In genomic region chr7:234041-234711, GRCh38 we compare ENCODE assay signal across 15 cellular contexts. TPM values are rescaled to one million over a fixed set of nuclear protein-coding genes. Genes with fewer than 3 reads are reported as not detected.
DNase-seq lines count a peak whose midpoint lies in the region; ATAC-seq, FAIRE-seq and TF ChIP-seq lines count a peak whose summit lies in the region.
"Had no signal": no experiment of that assay in that cellular context is flagged by ENCODE, and none has a peak within 500 bp of the region (broad histone marks: within the 10 kb centered on the region; RNA-seq: fewer than 3 reads in every experiment).

No MANE protein-coding gene starts in this region.

- H3K9me3 ChIP-seq in BLaER1 treated with 17β-estradiol and CSF1 and Interleukin-3, amounts not matched to agents 10 nM and 100 nM (replicated peaks in 1 of 11): peaks cover 0 to 23% (median 10%) of the 10 kb centered on the region in 11 experiments; a peak in 13 of 22 replicates
- H3K9me3 ChIP-seq in kidney (ENCODE audit: control insufficient read depth in 1 of 2, low read length in 2 of 2) (no peaks in the 10 kb centered on the region), skeletal muscle satellite cell (replicated peaks; ENCODE audit: low read length) (no peaks in the 10 kb centered on the region)
- no peaks in the 10 kb centered on the region for H3K9me3 ChIP-seq in CD4-positive, alpha-beta memory T cell (ENCODE audit: control insufficient read depth in 1 of 2, low read length in 2 of 2)

- peaks cover 0 to 3% (median 0%) of the 10 kb centered on the region in 4 donors for H3K4me1 Mint-ChIP-seq in CD4-positive, alpha-beta memory T cell

- no peak for ATAC-seq in HG02981 (IDR thresholded peaks at IDR 0.05; ENCODE audit: unreplicated experiment)
- no peak for ATAC-seq in HG03159 (IDR thresholded peaks at IDR 0.05; ENCODE audit: unreplicated experiment)
- ATAC-seq in GM21619 (IDR thresholded peaks at IDR 0.05; ENCODE audit: unreplicated experiment): no peak

- H3K27ac Mint-ChIP-seq in CD4-positive, alpha-beta memory T cell: no peak overlapping the region

- H3K4me1 ChIP-seq in BLaER1 treated with 17β-estradiol and CSF1 and Interleukin-3, amounts not matched to agents 10 nM and 100 nM: peaks cover 19 to 52% (median 50%) of the 10 kb centered on the region in 10 experiments
- H3K4me1 ChIP-seq in kidney (ENCODE audit: control insufficient read depth in 1 of 2, insufficient read depth in 1 of 2, low read depth in 1 of 2, low read length in 2 of 2) (peaks cover 31 to 43% of the 10 kb centered on the region in 2 donors), skeletal muscle satellite cell (ENCODE audit: control insufficient read depth, insufficient read depth, low read length) (peaks cover 48% of the 10 kb centered on the region)
- H3K4me1 ChIP-seq in CD4-positive, alpha-beta memory T cell (ENCODE audit: insufficient read depth, low read length): no peaks in the 10 kb centered on the region

- peaks cover 2 to 3% of the 10 kb centered on the region in 2 donors for H3K27me3 Mint-ChIP-seq in CD4-positive, alpha-beta memory T cell

- CTCF ChIA-PET in CD4-positive, alpha-beta memory T cell (lab: Charles Lee; ENCODE audit: partially characterized antibody): no interaction called here

- intact Hi-C loops in kidney (cut with DNase I): no loop called here
- intact Hi-C loops in CD4-positive, alpha-beta memory T cell (cut with micrococcal nuclease): no loop called here

- peaks cover 7 to 78% (median 31%) of the 10 kb centered on the region in 11 experiments for H3K36me3 ChIP-seq in BLaER1 treated with 17β-estradiol and CSF1 and Interleukin-3, amounts not matched to agents 10 nM and 100 nM
- H3K36me3 ChIP-seq in kidney (ENCODE audit: control insufficient read depth in 1 of 2, insufficient read depth in 2 of 2, low read length in 2 of 2) (peaks cover 3 to 6% of the 10 kb centered on the region in 2 donors), skeletal muscle satellite cell (ENCODE audit: insufficient read depth, low read length) (peaks cover 10% of the 10 kb centered on the region)
- H3K36me3 ChIP-seq in CD4-positive, alpha-beta memory T cell (ENCODE audit: insufficient read depth, low read length): no peaks in the 10 kb centered on the region

- H3K36me3 Mint-ChIP-seq in CD4-positive, alpha-beta memory T cell: no peaks in the 10 kb centered on the region

- no peak for TF ChIP-seq CTCF in kidney (IDR thresholded peaks at IDR 0.05; ENCODE audit: borderline replicate concordance, extremely low read depth, insufficient read depth)

- FAIRE-seq in kidney (lab: Jason Lieb, UNC): no peak

- H3K4me3 Mint-ChIP-seq in CD4-positive, alpha-beta memory T cell: no peak overlapping the region

- peaks cover 35 to 85% (median 75%) of the 10 kb centered on the region in 11 experiments; a peak in 21 of 22 replicates for H4K20me1 ChIP-seq in BLaER1 treated with 17β-estradiol and CSF1 and Interleukin-3, amounts not matched to agents 10 nM and 100 nM

- H3K27ac ChIP-seq in BLaER1 treated with 17β-estradiol and CSF1 and Interleukin-3, amounts not matched to agents 10 nM and 100 nM: peak overlapping the region in 1 of 11 experiments; percentile 45; a peak in 2 of 22 replicates
- H3K27ac ChIP-seq in kidney (ENCODE audit: low read depth in 2 of 2, low read length in 2 of 2): peak overlapping the region; percentile 86 to 94
- H3K27ac ChIP-seq in CD4-positive, alpha-beta memory T cell (ENCODE audit: low read depth, low read length): no peak overlapping the region

- peak; percentile 55 for DNase-seq in brain pericyte (ENCODE audit: low read depth, low spot score)
- DNase-seq in kidney: no peak
- DNase-seq in CD4-positive, alpha-beta memory T cell: no peak
- DNase-seq: activated CD8-positive, alpha-beta memory T cell treated with anti-CD3 and anti-CD28 coated beads, Interleukin-2, amount 50 U/mL, for 4 hours; hypothalamus; Kasumi-1; NCI-H510A treated with DMSO at 0.1 percent for 48 hours; nucleus accumbens had no signal

- peak overlapping the region in 4 of 11 experiments; percentile 4 to 41 (median 19); a peak in 3 of 22 replicates for H3K9ac ChIP-seq in BLaER1 treated with 17β-estradiol and CSF1 and Interleukin-3, amounts not matched to agents 10 nM and 100 nM
- peak overlapping the region; percentile 32 to 58 for H3K9ac ChIP-seq in kidney (ENCODE audit: low read length in 2 of 2)
- H3K9ac ChIP-seq in skeletal muscle satellite cell (ENCODE audit: low read depth, low read length): no peak overlapping the region

- H3K4me2 ChIP-seq in BLaER1 treated with 17β-estradiol and CSF1 and Interleukin-3, amounts not matched to agents 10 nM and 100 nM: peak overlapping the region in 8 of 11 experiments; percentile 56 to 83 (median 68); a peak in 12 of 22 replicates
- H3K4me2 ChIP-seq in skeletal muscle satellite cell (ENCODE audit: low read length): peak overlapping the region; percentile 17

- no peaks in the 10 kb centered on the region for H3K27me3 ChIP-seq in BLaER1 treated with 17β-estradiol and CSF1 and Interleukin-3, amounts not matched to agents 10 nM and 100 nM
- no peaks in the 10 kb centered on the region for H3K27me3 ChIP-seq in skeletal muscle satellite cell (ENCODE audit: control insufficient read depth, insufficient read depth, low read length)
- H3K27me3 ChIP-seq in CD4-positive, alpha-beta memory T cell (ENCODE audit: insufficient read depth, low read length): no peaks in the 10 kb centered on the region

- no peak overlapping the region for H3K4me3 ChIP-seq in BLaER1 treated with 17β-estradiol and CSF1 and Interleukin-3, amounts not matched to agents 10 nM and 100 nM
- H3K4me3 ChIP-seq in kidney (ENCODE audit: low read length in 2 of 2): no peak overlapping the region
- no peak overlapping the region for H3K4me3 ChIP-seq in skeletal muscle satellite cell (ENCODE audit: low read length)
- H3K4me3 ChIP-seq in CD4-positive, alpha-beta memory T cell (ENCODE audit: low read length in 2 of 2): no peak overlapping the region

- POLR2A ChIA-PET in CD4-positive, alpha-beta memory T cell (lab: Charles Lee; ENCODE audit: partially characterized antibody): no interaction called here

- no peaks in the 10 kb centered on the region for H3K9me3 Mint-ChIP-seq in CD4-positive, alpha-beta memory T cell

RNA-seq across cellular contexts. Expression of gene FAM20C, which starts 41.8 kb away (rescaled TPM):
- 84.9 TPM for total RNA-seq in kidney
- polyA plus RNA-seq in kidney (ENCODE audit: insufficient read depth, low read depth, low replicate concordance): 114 TPM
- 26.9 and 33.2 TPM in 2 replicates for total RNA-seq in skeletal muscle satellite cell (2012; rRNA removed)
- 1 to 10 TPM; 4.7 to 7.8 TPM for total RNA-seq in CD4-positive, alpha-beta memory T cell
- polyA plus RNA-seq in CD4-positive, alpha-beta memory T cell: not detected
- total RNA-seq: T-helper 1 cell treated with Interleukin-12 subunit alpha and Interleukin-12 subunit beta and Interleukin-4 antibody, amounts not matched to agents 30 ng/mL and 1 ng/mL, for 36 hours had no signal

RNA-seq across cellular contexts. Expression of gene FOXL3, which starts 55.8 kb away (rescaled TPM):
- not detected for total RNA-seq in kidney
- polyA plus RNA-seq in kidney (ENCODE audit: insufficient read depth, low read depth, low replicate concordance): not detected
- not detected in 2 replicates for total RNA-seq in skeletal muscle satellite cell (2012; rRNA removed)
- not detected for total RNA-seq in CD4-positive, alpha-beta memory T cell
- polyA plus RNA-seq in CD4-positive, alpha-beta memory T cell: not detected
- total RNA-seq: cerebellum; T-helper 1 cell treated with Interleukin-12 subunit alpha and Interleukin-12 subunit beta and Interleukin-4 antibody, amounts not matched to agents 30 ng/mL and 1 ng/mL, for 36 hours had no signal
